In genomic region chr19:17080441-17080803, GRCh38 we compare ENCODE assay signal across 9 cellular contexts. TPM values are rescaled to one million over a fixed set of nuclear protein-coding genes. Genes with fewer than 3 reads are reported as not detected.
DNase-seq lines count a peak whose midpoint lies in the region; ATAC-seq, FAIRE-seq and TF ChIP-seq lines count a peak whose summit lies in the region.
"Had no signal": no experiment of that assay in that cellular context is flagged by ENCODE, and none has a peak within 500 bp of the region (broad histone marks: within the 10 kb centered on the region; RNA-seq: fewer than 3 reads in every experiment).

No MANE protein-coding gene starts in this region.

- H3K4me3 ChIP-seq in BLaER1 (peak overlapping the region; percentile 64), Panc1 (ENCODE audit: low read depth in 2 of 2, low read length in 2 of 2) (no peak overlapping the region)

- in situ Hi-C loops in Panc1 (cut with HindIII; ENCODE audit: low pct_unique_long_range_greater_than_20kb, low sequenced_read_pairs): no loop called here

- POLR2A ChIA-PET in Panc1 (lab: Charles Lee): no interaction called here

- H3K4me3 Mint-ChIP-seq in effector memory CD8-positive, alpha-beta T cell: peak overlapping the region; percentile 80 to 81
- H3K4me3 Mint-ChIP-seq in osteocyte (ENCODE audit: unreplicated experiment): peak overlapping the region; percentile 70

- H3K27me3 ChIP-seq in BLaER1 (no peaks in the 10 kb centered on the region), Panc1 (ENCODE audit: control insufficient read depth, insufficient read depth, low read length) (no peaks in the 10 kb centered on the region)

- FAIRE-seq in D721Med (lab: Jason Lieb, UNC): no peak

- ATAC-seq in Panc1 (no peak), GM18873 (IDR thresholded peaks at IDR 0.05; ENCODE audit: low FRiP score, unreplicated experiment) (no peak)
- no peak for ATAC-seq in effector memory CD8-positive, alpha-beta T cell (replicated peaks)

- TF ChIP-seq CTCF in Panc1 (IDR thresholded peaks at IDR 0.05): no peak
- no peak for TF ChIP-seq CTCF in osteocyte (IDR thresholded peaks at IDR 0.05)
- no peak for TF ChIP-seq CTCF in D721Med (IDR thresholded peaks at IDR 0.05; ENCODE audit: insufficient read depth, missing control alignments)

- no peaks in the 10 kb centered on the region for H3K9me3 ChIP-seq in BLaER1
- no peaks in the 10 kb centered on the region for H3K9me3 ChIP-seq in Panc1 (ENCODE audit: control insufficient read depth, insufficient read depth, low read depth, low read length)

- peaks cover 83% of the 10 kb centered on the region for H3K4me1 ChIP-seq in BLaER1
- peaks cover 27% of the 10 kb centered on the region for H3K4me1 ChIP-seq in Panc1 (ENCODE audit: control insufficient read depth, insufficient read depth, low read length)

- H3K27me3 Mint-ChIP-seq in effector memory CD8-positive, alpha-beta T cell: no peaks in the 10 kb centered on the region
- H3K27me3 Mint-ChIP-seq in osteocyte (ENCODE audit: unreplicated experiment): no peaks in the 10 kb centered on the region

- peaks cover 67 to 69% of the 10 kb centered on the region in 2 donors for H3K4me1 Mint-ChIP-seq in effector memory CD8-positive, alpha-beta T cell (ENCODE audit: low read depth in 2 of 2)
- peaks cover 60% of the 10 kb centered on the region for H3K4me1 Mint-ChIP-seq in osteocyte (ENCODE audit: unreplicated experiment)

- H3K27ac ChIP-seq in BLaER1 (peak overlapping the region; percentile 93), Panc1 (ENCODE audit: low read length) (peak overlapping the region; percentile 93)

- H3K4me2 ChIP-seq in BLaER1: peak overlapping the region; percentile 91

- no TSS peak for BruUV-seq in Panc1 (replicated peaks; lab: Mats Ljungman, UMichigan)

- peak overlapping the region; percentile 78 to 85 for H3K27ac Mint-ChIP-seq in effector memory CD8-positive, alpha-beta T cell
- H3K27ac Mint-ChIP-seq in osteocyte (ENCODE audit: unreplicated experiment): peak overlapping the region; percentile 95

- H3K9me3 Mint-ChIP-seq in effector memory CD8-positive, alpha-beta T cell: no peaks in the 10 kb centered on the region
- no peaks in the 10 kb centered on the region for H3K9me3 Mint-ChIP-seq in osteocyte (ENCODE audit: unreplicated experiment)

- intact Hi-C loops in Panc1 (cut with micrococcal nuclease; ENCODE audit: unreplicated experiment): no loop called here

- CTCF ChIA-PET in Panc1 (lab: Charles Lee): no interaction called here

- H3K36me3 ChIP-seq in BLaER1: peaks cover 25% of the 10 kb centered on the region; the same call in 1 of the 2 replicates
- H3K36me3 ChIP-seq in Panc1 (ENCODE audit: control insufficient read depth, insufficient read depth, low read length): no peaks in the 10 kb centered on the region

- no peak for DNase-seq in Panc1 (ENCODE audit: low read depth, low spot score)
- no peak for DNase-seq in effector memory CD8-positive, alpha-beta T cell
- DNase-seq in osteocyte (ENCODE audit: extremely low spot score, unreplicated experiment): no peak
- no peak for DNase-seq in activated gamma-delta T cell treated with Interleukin-2 at 50 U/mL for 16 hours
- no peak for DNase-seq in D721Med (ENCODE audit: insufficient read length, low spot score)
- DNase-seq in hypothalamus (lab: John Stamatoyannopoulos, UW): no peak

- H3K36me3 Mint-ChIP-seq in effector memory CD8-positive, alpha-beta T cell (ENCODE audit: insufficient read depth): peaks cover 22% of the 10 kb centered on the region
- no peaks in the 10 kb centered on the region for H3K36me3 Mint-ChIP-seq in osteocyte (ENCODE audit: unreplicated experiment)

- peak overlapping the region; percentile 87 for H3K9ac ChIP-seq in BLaER1

- H4K20me1 ChIP-seq in BLaER1: peaks cover 72% of the 10 kb centered on the region

RNA-seq across cellular contexts. Expression of gene MYO9B, which starts 4.8 kb away (rescaled TPM):
- total RNA-seq in Panc1 (2021; ENCODE audit: unreplicated experiment): 79.4 TPM
- polyA plus RNA-seq in Panc1 (2012; ENCODE audit: insufficient read length): 91.4 TPM
- total RNA-seq in osteocyte: 93.3 and 94.3 TPM in 2 replicates

RNA-seq across cellular contexts. Expression of gene HAUS8, which starts 5.2 kb away (rescaled TPM):
- 18.2 TPM for total RNA-seq in Panc1 (2021; ENCODE audit: unreplicated experiment)
- 11.2 TPM for polyA plus RNA-seq in Panc1 (2012; ENCODE audit: insufficient read length)
- total RNA-seq in osteocyte: 9.2 and 11.6 TPM in 2 replicates

RNA-seq across cellular contexts. Expression of gene CPAMD8, which starts 53.8 kb away (rescaled TPM):
- total RNA-seq in Panc1 (2021; ENCODE audit: unreplicated experiment) (2.0 TPM), osteocyte (294 and 296 TPM in 2 replicates)
- polyA plus RNA-seq in Panc1 (2012; ENCODE audit: insufficient read length): 1.9 TPM
- total RNA-seq: Daoy had no signal

Comparison
In these comparisons a context has a peak if more than half of its experiments do, and no peak if none do; other contexts are left out.
1. RNA of gene CPAMD8, which starts 53.8 kb away (total RNA-seq): 294 to 296 TPM in osteocyte; 2.0 TPM in Panc1 (single experiment); every median in the first group is over 10 times any median in the second.